In genomic region chr2:151049746-151050145, GRCh38 we compare ENCODE assay signal across 18 cellular contexts.
DNase-seq lines count a peak whose midpoint lies in the region; FAIRE-seq and TF ChIP-seq lines count a peak whose summit lies in the region.
"Had no signal": no experiment of that assay in that cellular context is flagged by ENCODE, and none has a peak within 500 bp of the region (broad histone marks: within the 10 kb centered on the region; RNA-seq: fewer than 3 reads in every experiment).

No MANE protein-coding gene starts in this region.

- H3K27ac ChIP-seq in breast epithelium, result no peak overlapping the region
- H3K27ac ChIP-seq in effector memory CD4-positive, alpha-beta T cell (ENCODE audit: insufficient read depth, low read length, poor library complexity, severe bottlenecking), result no peak overlapping the region
- H3K27ac ChIP-seq: vagina had no signal

- no peaks in the 10 kb centered on the region for H3K36me3 ChIP-seq in breast epithelium
- no peaks in the 10 kb centered on the region for H3K36me3 ChIP-seq in effector memory CD4-positive, alpha-beta T cell (ENCODE audit: control insufficient read depth, insufficient read depth, low read length)
- H3K36me3 ChIP-seq: vagina had no signal

- H3K4me3 Mint-ChIP-seq in MCF 10A (ENCODE audit: unreplicated experiment), result no peak overlapping the region
- H3K4me3 Mint-ChIP-seq: nephron progenitor cell had no signal

- H3K4me1 Mint-ChIP-seq in MCF 10A (ENCODE audit: insufficient read depth, unreplicated experiment), result peaks cover 16% of the 10 kb centered on the region

- in situ Hi-C loops in astrocyte of the cerebellum (cut with HindIII; ENCODE audit: low sequenced_read_pairs), result no loop called here

- H3K27me3 Mint-ChIP-seq in MCF 10A (ENCODE audit: insufficient read depth, unreplicated experiment), result no peaks in the 10 kb centered on the region

- no peak overlapping the region for H3K4me3 ChIP-seq in breast epithelium
- no peak overlapping the region for H3K4me3 ChIP-seq in astrocyte of the cerebellum (ENCODE audit: low read depth, low read length)
- no peak overlapping the region for H3K4me3 ChIP-seq in effector memory CD4-positive, alpha-beta T cell (ENCODE audit: insufficient read depth, low read depth, low read length, poor library complexity, severe bottlenecking)
- H3K4me3 ChIP-seq: lung, vagina had no signal

- H3K9me3 ChIP-seq in breast epithelium, result no peaks in the 10 kb centered on the region
- no peaks in the 10 kb centered on the region for H3K9me3 ChIP-seq in effector memory CD4-positive, alpha-beta T cell (ENCODE audit: control insufficient read depth, low read length)
- H3K9me3 ChIP-seq: vagina had no signal

- no peak for TF ChIP-seq POLR2A in breast epithelium (IDR thresholded peaks at IDR 0.05)

- CTCF ChIA-PET in MCF 10A (lab: Yijun Ruan, JAX), result interaction anchor here (0.6 to 4.1 kb wide), 12 partner anchors 9 to 1455 kb away, joined by 3 to 23 read pairs (median 8); no protein-coding TSS in a partner anchor

- intact Hi-C loops in MCF 10A (cut with micrococcal nuclease), result loop anchor here (2.0 to 5.0 kb wide), 4 partner anchors 137 to 1252 kb away; partner anchors contain the start of gene RND3
- intact Hi-C loops in breast epithelium (cut with DNase I; ENCODE audit: low total_unique reads), result no loop called here

- TF ChIP-seq CTCF in MCF 10A (IDR thresholded peaks at IDR 0.05; ENCODE audit: unreplicated experiment) (no peak), breast epithelium (IDR thresholded peaks at IDR 0.05) (no peak), astrocyte of the cerebellum (IDR thresholded peaks at IDR 0.05; ENCODE audit: low read depth, low read length, missing control alignments) (no peak)

- no peaks in the 10 kb centered on the region for H3K27me3 ChIP-seq in breast epithelium
- H3K27me3 ChIP-seq in effector memory CD4-positive, alpha-beta T cell (replicated peaks; ENCODE audit: control insufficient read depth, insufficient read depth, low read length, poor library complexity, severe bottlenecking), result no peaks in the 10 kb centered on the region
- H3K27me3 ChIP-seq: vagina had no signal

- peak; percentile 32 for FAIRE-seq in urothelium cell line (lab: Jason Lieb, UNC)

- POLR2A ChIA-PET in MCF 10A (lab: Yijun Ruan, JAX), result interaction anchor here (0.6 to 2.6 kb wide), 3 partner anchors 10 to 1114 kb away, joined by 3 to 9 read pairs (median 3); no protein-coding TSS in a partner anchor

- no peaks in the 10 kb centered on the region for H3K4me1 ChIP-seq in breast epithelium
- no peaks in the 10 kb centered on the region for H3K4me1 ChIP-seq in effector memory CD4-positive, alpha-beta T cell (ENCODE audit: control insufficient read depth, insufficient read depth, low read length, poor library complexity, severe bottlenecking)
- H3K4me1 ChIP-seq: vagina had no signal

- BruUV-seq in MCF 10A (replicated peaks; lab: Mats Ljungman, UMichigan), result no TSS peak

- H3K36me3 Mint-ChIP-seq in MCF 10A (ENCODE audit: insufficient read depth, unreplicated experiment), result peaks cover 5% of the 10 kb centered on the region

- H3K9me3 Mint-ChIP-seq in MCF 10A (ENCODE audit: unreplicated experiment), result no peaks in the 10 kb centered on the region
- H3K9me3 Mint-ChIP-seq: nephron progenitor cell had no signal

- peak; percentile 66 for DNase-seq in MCF 10A (ENCODE audit: unreplicated experiment)
- no peak for DNase-seq in breast epithelium (ENCODE audit: low spot score in 2 of 2)
- DNase-seq in astrocyte of the cerebellum (ENCODE audit: low read depth), result peak; percentile 26
- peak; percentile 71 for DNase-seq in glomerular visceral epithelial cell (ENCODE audit: extremely low spot score)
- peak; percentile 27 for DNase-seq in urothelium cell line (ENCODE audit: low spot score)
- no peak for DNase-seq in stimulated activated CD4-positive, alpha-beta T cell treated with anti-CD3 and anti-CD28 coated beads, Interleukin-4, amount 100 ng/mL, for 1 hour
- DNase-seq in stimulated activated CD4-positive, alpha-beta T cell treated with anti-CD3 and anti-CD28 coated beads, Interleukin-2, amount 100 ng/mL, for 24 hours, result no peak
- no peak for DNase-seq in effector memory CD4-positive, alpha-beta T cell
- DNase-seq: erythroblast; GF-D8; KBM-7; NCI-H1417 treated with DMSO at 0.1 percent for 48 hours; NCI-H446; nephron progenitor cell; retina; stimulated activated naive CD4-positive, alpha-beta T cell treated with Interleukin-2 at 50 U/mL for 16 hours had no signal

- no peak overlapping the region for H3K27ac Mint-ChIP-seq in MCF 10A (ENCODE audit: low read depth, unreplicated experiment)
- H3K27ac Mint-ChIP-seq: nephron progenitor cell had no signal

Comparison
In these comparisons a context has a peak if more than half of its experiments do, and no peak if none do; other contexts are left out.
1. DNase-seq: peak in MCF 10A (single experiment), astrocyte of the cerebellum (single experiment), glomerular visceral epithelial cell (single experiment) and urothelium cell line (single experiment); none in breast epithelium (0 of 2), stimulated activated CD4-positive, alpha-beta T cell treated with anti-CD3 and anti-CD28 coated beads, Interleukin-4, amount 100 ng/mL, for 1 hour (single experiment), stimulated activated CD4-positive, alpha-beta T cell treated with anti-CD3 and anti-CD28 coated beads, Interleukin-2, amount 100 ng/mL, for 24 hours (0 of 2) and effector memory CD4-positive, alpha-beta T cell (0 of 3).